16 cellular contexts compared by ENCODE assay signal in genomic region chr21:32377506-32377905, GRCh38. TPM values are rescaled to one million over a fixed set of nuclear protein-coding genes. Genes with fewer than 3 reads are reported as not detected.
"Had no signal": no experiment of that assay in that cellular context is flagged by ENCODE, and none has a peak within 500 bp of the region (broad histone marks: within the 10 kb centered on the region; RNA-seq: fewer than 3 reads in every experiment).

No MANE protein-coding gene starts in this region.

- H3K9ac ChIP-seq: neural progenitor cell had no signal

- DNase-seq: activated CD4-positive, alpha-beta T cell treated with anti-CD3 and anti-CD28 coated beads, Interleukin-2, amount 50 U/mL, for 48 hours; activated CD8-positive, alpha-beta memory T cell treated with anti-CD3 and anti-CD28 coated beads, Interleukin-2, amount 50 U/mL, for 48 hours; activated gamma-delta T cell treated with Interleukin-2 at 50 U/mL for 16 hours; activated T-cell treated with anti-CD3 and anti-CD28 coated beads, Interleukin-2, amount 50 U/mL, for 72 hours; effector CD4-positive, alpha-beta T cell; erythroblast; foreskin fibroblast; lower lobe of right lung; naive thymus-derived CD4-positive, alpha-beta T cell; right cardiac atrium; stimulated activated CD4-positive, alpha-beta T cell treated with anti-CD3 and anti-CD28 coated beads, Interleukin-1b, Interleukin-23, amount 100 ng/mL, for 48 hours; T1000; upper lobe of left lung had no signal

- H2AFZ ChIP-seq: neural progenitor cell had no signal

- H3K4me1 ChIP-seq: neural progenitor cell had no signal

- H3K9me3 ChIP-seq: lower lobe of right lung, upper lobe of left lung had no signal

- H3K4me2 ChIP-seq: neural progenitor cell had no signal

- H3K27ac ChIP-seq: lower lobe of right lung, neural progenitor cell, upper lobe of left lung had no signal

- H3K27me3 ChIP-seq: neural progenitor cell, upper lobe of left lung had no signal

- H3K4me3 ChIP-seq: lower lobe of right lung, neural progenitor cell, upper lobe of left lung had no signal

- ATAC-seq: activated T-cell treated with anti-CD3 and anti-CD28 coated beads, Interleukin-2, amount 50 U/mL, for 72 hours; lower lobe of right lung; naive thymus-derived CD4-positive, alpha-beta T cell; right cardiac atrium; WTC11 had no signal

RNA-seq across cellular contexts. Expression of gene EVA1C, which starts 35.0 kb away (rescaled TPM):
- total RNA-seq: progenitor cell of endocrine pancreas had no signal
